Comparison of ENCODE assay signal across 1 cellular context in the genomic region with DNA sequence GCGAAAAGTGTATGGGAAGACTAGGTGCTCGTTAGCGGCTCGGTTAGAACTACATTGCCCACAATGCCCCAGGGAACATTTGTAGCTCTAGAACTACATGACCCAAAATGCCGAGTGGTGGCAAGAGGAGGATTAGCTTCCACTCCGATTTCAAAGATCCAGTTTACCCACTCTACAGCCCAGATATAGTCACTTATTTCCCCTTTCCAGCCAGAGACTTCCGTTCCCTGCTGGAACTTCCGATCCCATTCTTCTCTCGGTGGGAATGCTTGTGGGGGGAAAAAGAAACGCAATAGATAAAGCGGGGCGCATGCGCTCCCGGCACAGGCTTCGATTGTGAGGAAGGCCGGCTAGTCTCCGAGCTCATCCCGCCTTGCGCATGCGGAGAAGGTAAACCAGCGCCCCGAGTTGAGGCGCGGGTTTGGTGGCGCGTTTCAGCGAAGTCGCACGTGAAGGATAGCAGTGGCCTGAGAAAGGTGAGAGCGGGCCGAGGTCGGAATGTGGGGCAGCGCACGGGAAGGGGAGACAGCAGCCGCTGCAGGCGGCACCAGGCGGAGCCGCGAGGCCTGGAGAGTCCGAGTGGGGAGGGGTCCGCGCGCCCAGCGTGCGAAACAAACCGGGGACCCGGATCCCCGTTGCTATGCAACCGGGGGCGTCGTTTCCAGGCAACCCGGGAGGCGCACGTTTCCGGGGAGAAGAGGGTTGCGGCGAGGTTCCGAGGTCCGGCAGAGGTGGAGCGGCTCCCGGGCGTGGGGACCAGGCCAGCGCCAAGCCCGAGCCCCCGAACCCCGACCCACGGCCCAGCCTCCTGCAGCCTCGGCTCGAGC.
A peak's percentile ranks its signal among the peaks of the same experiment; 100 is the strongest.
TF ChIP-seq lines count a peak whose summit lies in the region.

A gene with protein sequence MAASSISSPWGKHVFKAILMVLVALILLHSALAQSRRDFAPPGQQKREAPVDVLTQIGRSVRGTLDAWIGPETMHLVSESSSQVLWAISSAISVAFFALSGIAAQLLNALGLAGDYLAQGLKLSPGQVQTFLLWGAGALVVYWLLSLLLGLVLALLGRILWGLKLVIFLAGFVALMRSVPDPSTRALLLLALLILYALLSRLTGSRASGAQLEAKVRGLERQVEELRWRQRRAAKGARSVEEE (plus strand): TSS at position 366 of the 827 bp plus-strand sequence. CDS start 5,536 bp downstream, outside the sequence.

TF ChIP-seq in K562, 482 proteins besides CTCF, POLR2A, EP300 and RAD21 (continued from another document and continues in another):
- TF ChIP-seq, protein P1, sequence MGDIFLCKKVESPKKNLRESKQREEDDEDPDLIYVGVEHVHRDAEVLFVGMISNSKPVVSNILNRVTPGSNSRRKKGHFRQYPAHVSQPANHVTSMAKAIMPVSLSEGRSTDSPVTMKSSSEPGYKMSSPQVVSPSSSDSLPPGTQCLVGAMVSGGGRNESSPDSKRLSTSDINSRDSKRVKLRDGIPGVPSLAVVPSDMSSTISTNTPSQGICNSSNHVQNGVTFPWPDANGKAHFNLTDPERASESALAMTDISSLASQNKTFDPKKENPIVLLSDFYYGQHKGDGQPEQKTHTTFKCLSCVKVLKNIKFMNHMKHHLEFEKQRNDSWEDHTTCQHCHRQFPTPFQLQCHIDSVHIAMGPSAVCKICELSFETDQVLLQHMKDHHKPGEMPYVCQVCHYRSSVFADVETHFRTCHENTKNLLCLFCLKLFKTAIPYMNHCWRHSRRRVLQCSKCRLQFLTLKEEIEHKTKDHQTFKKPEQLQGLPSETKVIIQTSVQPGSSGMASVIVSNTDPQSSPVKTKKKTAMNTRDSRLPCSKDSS (IDR thresholded peaks at IDR 0.05; ENCODE audit: low read depth, partially characterized antibody): no peak
- TF ChIP-seq PHB2 (IDR thresholded peaks at IDR 0.05; ENCODE audit: low read depth) (no peak), ASH1L (IDR thresholded peaks at IDR 0.05; ENCODE audit: borderline replicate concordance, low read depth, partially characterized antibody) (peak; percentile 43), CREBBP (IDR thresholded peaks at IDR 0.05; ENCODE audit: low read depth, low read length) (no peak), NR2F6 (CRISPR knock-in tag; IDR thresholded peaks at IDR 0.05) (0 out of 2 replicates have a peak, but pooled peaks have one; percentile 43), ZNF644 (tag; IDR thresholded peaks at IDR 0.05; ENCODE audit: low read depth) (peak; percentile 83), ZSCAN29 (IDR thresholded peaks at IDR 0.05) (no peak), HEY1 (CRISPR knock-in tag; IDR thresholded peaks at IDR 0.05; ENCODE audit: borderline replicate concordance) (no peak), ARID1B (IDR thresholded peaks at IDR 0.05) (no peak), SIX5 (IDR thresholded peaks at IDR 0.05; ENCODE audit: borderline replicate concordance in 1 of 2, insufficient read depth in 1 of 2, low read depth in 1 of 2, low read length in 2 of 2) (peak; percentile 89 to 93), ZNF175 (CRISPR knock-in tag; IDR thresholded peaks at IDR 0.05; ENCODE audit: low read depth) (no peak), ZNF785 (CRISPR knock-in tag; IDR thresholded peaks at IDR 0.05) (no peak), HDAC1 (IDR thresholded peaks at IDR 0.05) (peak in 1 of 2 experiments; percentile 61; a peak in 1 of 4 replicates), ZNF445 (CRISPR knock-in tag; IDR thresholded peaks at IDR 0.05; ENCODE audit: low read depth) (no peak), KLF10 (CRISPR knock-in tag; IDR thresholded peaks at IDR 0.05) (no peak), SAFB2 (IDR thresholded peaks at IDR 0.05; ENCODE audit: borderline replicate concordance, low read depth, low read length, severe bottlenecking) (no peak)
- TF ChIP-seq, protein P2, sequence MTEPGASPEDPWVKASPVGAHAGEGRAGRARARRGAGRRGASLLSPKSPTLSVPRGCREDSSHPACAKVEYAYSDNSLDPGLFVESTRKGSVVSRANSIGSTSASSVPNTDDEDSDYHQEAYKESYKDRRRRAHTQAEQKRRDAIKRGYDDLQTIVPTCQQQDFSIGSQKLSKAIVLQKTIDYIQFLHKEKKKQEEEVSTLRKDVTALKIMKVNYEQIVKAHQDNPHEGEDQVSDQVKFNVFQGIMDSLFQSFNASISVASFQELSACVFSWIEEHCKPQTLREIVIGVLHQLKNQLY (CRISPR knock-in tag; conservative IDR thresholded peaks at IDR 0.05): no peak
- TF ChIP-seq, protein P3, sequence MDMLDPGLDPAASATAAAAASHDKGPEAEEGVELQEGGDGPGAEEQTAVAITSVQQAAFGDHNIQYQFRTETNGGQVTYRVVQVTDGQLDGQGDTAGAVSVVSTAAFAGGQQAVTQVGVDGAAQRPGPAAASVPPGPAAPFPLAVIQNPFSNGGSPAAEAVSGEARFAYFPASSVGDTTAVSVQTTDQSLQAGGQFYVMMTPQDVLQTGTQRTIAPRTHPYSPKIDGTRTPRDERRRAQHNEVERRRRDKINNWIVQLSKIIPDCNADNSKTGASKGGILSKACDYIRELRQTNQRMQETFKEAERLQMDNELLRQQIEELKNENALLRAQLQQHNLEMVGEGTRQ (CRISPR knock-in tag; IDR thresholded peaks at IDR 0.05): no peak
- TF ChIP-seq, protein P4, sequence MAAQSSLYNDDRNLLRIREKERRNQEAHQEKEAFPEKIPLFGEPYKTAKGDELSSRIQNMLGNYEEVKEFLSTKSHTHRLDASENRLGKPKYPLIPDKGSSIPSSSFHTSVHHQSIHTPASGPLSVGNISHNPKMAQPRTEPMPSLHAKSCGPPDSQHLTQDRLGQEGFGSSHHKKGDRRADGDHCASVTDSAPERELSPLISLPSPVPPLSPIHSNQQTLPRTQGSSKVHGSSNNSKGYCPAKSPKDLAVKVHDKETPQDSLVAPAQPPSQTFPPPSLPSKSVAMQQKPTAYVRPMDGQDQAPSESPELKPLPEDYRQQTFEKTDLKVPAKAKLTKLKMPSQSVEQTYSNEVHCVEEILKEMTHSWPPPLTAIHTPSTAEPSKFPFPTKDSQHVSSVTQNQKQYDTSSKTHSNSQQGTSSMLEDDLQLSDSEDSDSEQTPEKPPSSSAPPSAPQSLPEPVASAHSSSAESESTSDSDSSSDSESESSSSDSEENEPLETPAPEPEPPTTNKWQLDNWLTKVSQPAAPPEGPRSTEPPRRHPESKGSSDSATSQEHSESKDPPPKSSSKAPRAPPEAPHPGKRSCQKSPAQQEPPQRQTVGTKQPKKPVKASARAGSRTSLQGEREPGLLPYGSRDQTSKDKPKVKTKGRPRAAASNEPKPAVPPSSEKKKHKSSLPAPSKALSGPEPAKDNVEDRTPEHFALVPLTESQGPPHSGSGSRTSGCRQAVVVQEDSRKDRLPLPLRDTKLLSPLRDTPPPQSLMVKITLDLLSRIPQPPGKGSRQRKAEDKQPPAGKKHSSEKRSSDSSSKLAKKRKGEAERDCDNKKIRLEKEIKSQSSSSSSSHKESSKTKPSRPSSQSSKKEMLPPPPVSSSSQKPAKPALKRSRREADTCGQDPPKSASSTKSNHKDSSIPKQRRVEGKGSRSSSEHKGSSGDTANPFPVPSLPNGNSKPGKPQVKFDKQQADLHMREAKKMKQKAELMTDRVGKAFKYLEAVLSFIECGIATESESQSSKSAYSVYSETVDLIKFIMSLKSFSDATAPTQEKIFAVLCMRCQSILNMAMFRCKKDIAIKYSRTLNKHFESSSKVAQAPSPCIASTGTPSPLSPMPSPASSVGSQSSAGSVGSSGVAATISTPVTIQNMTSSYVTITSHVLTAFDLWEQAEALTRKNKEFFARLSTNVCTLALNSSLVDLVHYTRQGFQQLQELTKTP (IDR thresholded peaks at IDR 0.05; ENCODE audit: low read depth in 1 of 2, partially characterized antibody in 2 of 2): peak in 1 of 2 experiments; percentile 97
- TF ChIP-seq, protein P5, sequence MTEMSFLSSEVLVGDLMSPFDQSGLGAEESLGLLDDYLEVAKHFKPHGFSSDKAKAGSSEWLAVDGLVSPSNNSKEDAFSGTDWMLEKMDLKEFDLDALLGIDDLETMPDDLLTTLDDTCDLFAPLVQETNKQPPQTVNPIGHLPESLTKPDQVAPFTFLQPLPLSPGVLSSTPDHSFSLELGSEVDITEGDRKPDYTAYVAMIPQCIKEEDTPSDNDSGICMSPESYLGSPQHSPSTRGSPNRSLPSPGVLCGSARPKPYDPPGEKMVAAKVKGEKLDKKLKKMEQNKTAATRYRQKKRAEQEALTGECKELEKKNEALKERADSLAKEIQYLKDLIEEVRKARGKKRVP (CRISPR knock-in tag; IDR thresholded peaks at IDR 0.05): peak; percentile 50
- TF ChIP-seq, protein P6, sequence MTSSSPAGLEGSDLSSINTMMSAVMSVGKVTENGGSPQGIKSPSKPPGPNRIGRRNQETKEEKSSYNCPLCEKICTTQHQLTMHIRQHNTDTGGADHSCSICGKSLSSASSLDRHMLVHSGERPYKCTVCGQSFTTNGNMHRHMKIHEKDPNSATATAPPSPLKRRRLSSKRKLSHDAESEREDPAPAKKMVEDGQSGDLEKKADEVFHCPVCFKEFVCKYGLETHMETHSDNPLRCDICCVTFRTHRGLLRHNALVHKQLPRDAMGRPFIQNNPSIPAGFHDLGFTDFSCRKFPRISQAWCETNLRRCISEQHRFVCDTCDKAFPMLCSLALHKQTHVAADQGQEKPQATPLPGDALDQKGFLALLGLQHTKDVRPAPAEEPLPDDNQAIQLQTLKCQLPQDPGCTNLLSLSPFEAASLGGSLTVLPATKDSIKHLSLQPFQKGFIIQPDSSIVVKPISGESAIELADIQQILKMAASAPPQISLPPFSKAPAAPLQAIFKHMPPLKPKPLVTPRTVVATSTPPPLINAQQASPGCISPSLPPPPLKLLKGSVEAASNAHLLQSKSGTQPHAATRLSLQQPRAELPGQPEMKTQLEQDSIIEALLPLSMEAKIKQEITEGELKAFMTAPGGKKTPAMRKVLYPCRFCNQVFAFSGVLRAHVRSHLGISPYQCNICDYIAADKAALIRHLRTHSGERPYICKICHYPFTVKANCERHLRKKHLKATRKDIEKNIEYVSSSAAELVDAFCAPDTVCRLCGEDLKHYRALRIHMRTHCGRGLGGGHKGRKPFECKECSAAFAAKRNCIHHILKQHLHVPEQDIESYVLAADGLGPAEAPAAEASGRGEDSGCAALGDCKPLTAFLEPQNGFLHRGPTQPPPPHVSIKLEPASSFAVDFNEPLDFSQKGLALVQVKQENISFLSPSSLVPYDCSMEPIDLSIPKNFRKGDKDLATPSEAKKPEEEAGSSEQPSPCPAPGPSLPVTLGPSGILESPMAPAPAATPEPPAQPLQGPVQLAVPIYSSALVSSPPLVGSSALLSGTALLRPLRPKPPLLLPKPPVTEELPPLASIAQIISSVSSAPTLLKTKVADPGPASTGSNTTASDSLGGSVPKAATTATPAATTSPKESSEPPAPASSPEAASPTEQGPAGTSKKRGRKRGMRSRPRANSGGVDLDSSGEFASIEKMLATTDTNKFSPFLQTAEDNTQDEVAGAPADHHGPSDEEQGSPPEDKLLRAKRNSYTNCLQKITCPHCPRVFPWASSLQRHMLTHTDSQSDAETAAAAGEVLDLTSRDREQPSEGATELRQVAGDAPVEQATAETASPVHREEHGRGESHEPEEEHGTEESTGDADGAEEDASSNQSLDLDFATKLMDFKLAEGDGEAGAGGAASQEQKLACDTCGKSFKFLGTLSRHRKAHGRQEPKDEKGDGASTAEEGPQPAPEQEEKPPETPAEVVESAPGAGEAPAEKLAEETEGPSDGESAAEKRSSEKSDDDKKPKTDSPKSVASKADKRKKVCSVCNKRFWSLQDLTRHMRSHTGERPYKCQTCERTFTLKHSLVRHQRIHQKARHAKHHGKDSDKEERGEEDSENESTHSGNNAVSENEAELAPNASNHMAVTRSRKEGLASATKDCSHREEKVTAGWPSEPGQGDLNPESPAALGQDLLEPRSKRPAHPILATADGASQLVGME (CRISPR knock-in tag; IDR thresholded peaks at IDR 0.05): peak; percentile 11; the same call in 1 of the 2 replicates
- TF ChIP-seq, protein P7, sequence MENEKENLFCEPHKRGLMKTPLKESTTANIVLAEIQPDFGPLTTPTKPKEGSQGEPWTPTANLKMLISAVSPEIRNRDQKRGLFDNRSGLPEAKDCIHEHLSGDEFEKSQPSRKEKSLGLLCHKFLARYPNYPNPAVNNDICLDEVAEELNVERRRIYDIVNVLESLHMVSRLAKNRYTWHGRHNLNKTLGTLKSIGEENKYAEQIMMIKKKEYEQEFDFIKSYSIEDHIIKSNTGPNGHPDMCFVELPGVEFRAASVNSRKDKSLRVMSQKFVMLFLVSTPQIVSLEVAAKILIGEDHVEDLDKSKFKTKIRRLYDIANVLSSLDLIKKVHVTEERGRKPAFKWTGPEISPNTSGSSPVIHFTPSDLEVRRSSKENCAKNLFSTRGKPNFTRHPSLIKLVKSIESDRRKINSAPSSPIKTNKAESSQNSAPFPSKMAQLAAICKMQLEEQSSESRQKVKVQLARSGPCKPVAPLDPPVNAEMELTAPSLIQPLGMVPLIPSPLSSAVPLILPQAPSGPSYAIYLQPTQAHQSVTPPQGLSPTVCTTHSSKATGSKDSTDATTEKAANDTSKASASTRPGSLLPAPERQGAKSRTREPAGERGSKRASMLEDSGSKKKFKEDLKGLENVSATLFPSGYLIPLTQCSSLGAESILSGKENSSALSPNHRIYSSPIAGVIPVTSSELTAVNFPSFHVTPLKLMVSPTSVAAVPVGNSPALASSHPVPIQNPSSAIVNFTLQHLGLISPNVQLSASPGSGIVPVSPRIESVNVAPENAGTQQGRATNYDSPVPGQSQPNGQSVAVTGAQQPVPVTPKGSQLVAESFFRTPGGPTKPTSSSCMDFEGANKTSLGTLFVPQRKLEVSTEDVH (IDR thresholded peaks at IDR 0.05; ENCODE audit: low read depth, partially characterized antibody): no peak
- TF ChIP-seq, protein P8, sequence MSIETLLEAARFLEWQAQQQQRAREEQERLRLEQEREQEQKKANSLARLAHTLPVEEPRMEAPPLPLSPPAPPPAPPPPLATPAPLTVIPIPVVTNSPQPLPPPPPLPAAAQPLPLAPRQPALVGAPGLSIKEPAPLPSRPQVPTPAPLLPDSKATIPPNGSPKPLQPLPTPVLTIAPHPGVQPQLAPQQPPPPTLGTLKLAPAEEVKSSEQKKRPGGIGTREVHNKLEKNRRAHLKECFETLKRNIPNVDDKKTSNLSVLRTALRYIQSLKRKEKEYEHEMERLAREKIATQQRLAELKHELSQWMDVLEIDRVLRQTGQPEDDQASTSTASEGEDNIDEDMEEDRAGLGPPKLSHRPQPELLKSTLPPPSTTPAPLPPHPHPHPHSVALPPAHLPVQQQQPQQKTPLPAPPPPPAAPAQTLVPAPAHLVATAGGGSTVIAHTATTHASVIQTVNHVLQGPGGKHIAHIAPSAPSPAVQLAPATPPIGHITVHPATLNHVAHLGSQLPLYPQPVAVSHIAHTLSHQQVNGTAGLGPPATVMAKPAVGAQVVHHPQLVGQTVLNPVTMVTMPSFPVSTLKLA (conservative IDR thresholded peaks at IDR 0.05): peak; percentile 59 to 72
